ENCODE assay signal across 19 cellular contexts in genomic region chr13:41944635-41945401, GRCh38. TPM values are rescaled to one million over a fixed set of nuclear protein-coding genes. Genes with fewer than 3 reads are reported as not detected.
DNase-seq lines count a peak whose midpoint lies in the region; ATAC-seq and TF ChIP-seq lines count a peak whose summit lies in the region.
"Had no signal": no experiment of that assay in that cellular context is flagged by ENCODE, and none has a peak within 500 bp of the region (broad histone marks: within the 10 kb centered on the region; RNA-seq: fewer than 3 reads in every experiment).

No MANE protein-coding gene starts in this region.

- no peak overlapping the region for H3K18ac ChIP-seq in H9 (ENCODE audit: insufficient read length, low read depth, low read length)

- H3K4me2 ChIP-seq in H9 (ENCODE audit: insufficient read depth, insufficient read length, low read length), result no peak overlapping the region
- H3K4me2 ChIP-seq: KMS-11 had no signal

- no peak overlapping the region for H2BK120ac ChIP-seq in H9 (ENCODE audit: low read depth, low read length, poor library complexity, severe bottlenecking)

- WGBS in H9 (ENCODE audit: extremely low coverage, insufficient read length, low lambda C conversion rate), result no CpG with 5 or more reads among the region's 3 CpGs
- 58% methylated on average over 3 of the region's 3 CpGs for WGBS in right lobe of liver (ENCODE audit: insufficient coverage, low coverage, low lambda C conversion rate, missing lambda C conversion rate)

- peaks cover 1% of the 10 kb centered on the region; the same call in 1 of the 2 replicates for H3K79me2 ChIP-seq in H9 (ENCODE audit: insufficient read depth, low read length)

- H2BK5ac ChIP-seq in H9 (ENCODE audit: insufficient read length, low read length), result no peak overlapping the region

- H3K9me3 Mint-ChIP-seq in Caco-2 (ENCODE audit: unreplicated experiment) (no peaks in the 10 kb centered on the region), H9 (peaks cover 0 to 3% of the 10 kb centered on the region in 2 experiments; a peak in 1 of 5 replicates), type B pancreatic cell (peaks cover 9% of the 10 kb centered on the region), natural killer cell (peaks cover 0 to 14% of the 10 kb centered on the region in 2 donors)

- H3T11ph ChIP-seq in H9 (ENCODE audit: low read length), result no peak overlapping the region

- peak in 3 of 4 donors; percentile 18 to 65 (median 37) for ATAC-seq in right lobe of liver
- ATAC-seq in natural killer cell, result no peak

- TF ChIP-seq CTCF in Caco-2 (IDR thresholded peaks at IDR 0.05; ENCODE audit: insufficient read depth in 1 of 2, low read depth in 1 of 2, low read length in 1 of 2, severe bottlenecking in 1 of 2, unreplicated experiment in 1 of 2) (no peak), H9 (conservative IDR thresholded peaks at IDR 0.05) (no peak), astrocyte of the spinal cord (IDR thresholded peaks at IDR 0.05; ENCODE audit: low read depth, low read length) (no peak), right lobe of liver (IDR thresholded peaks at IDR 0.05) (no peak), type B pancreatic cell (conservative IDR thresholded peaks at IDR 0.05) (no peak), natural killer cell (IDR thresholded peaks at IDR 0.05) (no peak)

- no peak overlapping the region for H4K8ac ChIP-seq in H9 (replicated peaks; ENCODE audit: insufficient read length, low read depth, low read length)

- H3K27ac ChIP-seq in H9 (ENCODE audit: insufficient read length, low read depth, low read length), result no peak overlapping the region
- H3K27ac ChIP-seq in right lobe of liver, result no peak overlapping the region
- H3K27ac ChIP-seq: KMS-11, SK-N-MC had no signal

- POLR2A ChIA-PET in Caco-2 (lab: Charles Lee), result interaction anchor here (0.5 to 1.0 kb wide), 2 partner anchors 15 to 263 kb away, joined by 4 read pairs; no protein-coding TSS in a partner anchor

- H2BK12ac ChIP-seq in H9 (ENCODE audit: insufficient read length, low read depth, low read length), result no peak overlapping the region

- no peak overlapping the region for H3K4ac ChIP-seq in H9 (ENCODE audit: low read depth, low read length)

- H4K5ac ChIP-seq in H9 (ENCODE audit: insufficient read length, low read depth, low read length), result no peak overlapping the region

- DNase-seq in Caco-2, result peak; percentile 48 to 64
- DNase-seq in H9, result no peak
- DNase-seq in astrocyte of the spinal cord (ENCODE audit: low read depth, low spot score), result peak; percentile 29
- DNase-seq in right lobe of liver, result no peak
- no peak for DNase-seq in NCI-H1417 treated with DMSO at 0.1 percent for 48 hours (lab: John Stamatoyannopoulos, UW)
- no peak for DNase-seq in T-helper 9 cell
- no peak for DNase-seq in type B pancreatic cell (ENCODE audit: extremely low spot score, unreplicated experiment)
- DNase-seq in natural killer cell, result no peak
- DNase-seq: AML-193, NCI-H1092, NCI-H1694, NCI-H2081 treated with DMSO at 0.1 percent for 48 hours, NCI-H748 treated with DMSO at 0.1 percent for 48 hours, OCI-M1, SHP77 had no signal

- no peaks in the 10 kb centered on the region for H4K20me1 ChIP-seq in H9 (ENCODE audit: control insufficient read depth, insufficient read depth, insufficient read length)

- BruUV-seq in Caco-2 (replicated peaks; lab: Mats Ljungman, UMichigan), result no TSS peak

- H3K27ac Mint-ChIP-seq in Caco-2 (ENCODE audit: unreplicated experiment), result peak overlapping the region; percentile 29
- H3K27ac Mint-ChIP-seq in H9, result peak overlapping the region in 2 of 3 experiments; percentile 1 to 45; a peak in 4 of 7 replicates
- H3K27ac Mint-ChIP-seq in type B pancreatic cell, result no peak overlapping the region
- H3K27ac Mint-ChIP-seq in natural killer cell, result no peak overlapping the region
- H3K27ac Mint-ChIP-seq: CD14-positive monocyte had no signal

- H3K4me1 Mint-ChIP-seq in Caco-2 (ENCODE audit: low read depth, unreplicated experiment) (peaks cover 16% of the 10 kb centered on the region), H9 (peaks cover 8 to 9% of the 10 kb centered on the region in 2 experiments), type B pancreatic cell (ENCODE audit: unreplicated experiment) (peaks cover 6% of the 10 kb centered on the region), natural killer cell (peaks cover 6 to 16% of the 10 kb centered on the region in 2 donors)
- H3K4me1 Mint-ChIP-seq: CD14-positive monocyte had no signal

- no peaks in the 10 kb centered on the region for H3K36me3 ChIP-seq in Caco-2 (ENCODE audit: control insufficient read depth, insufficient read depth, low read length)
- peaks cover 0 to 3% (median 0%) of the 10 kb centered on the region in 4 donors for H3K36me3 ChIP-seq in right lobe of liver

- intact Hi-C loops in Caco-2 (cut with micrococcal nuclease; ENCODE audit: unreplicated experiment), result loop anchor here (1.0 to 10.0 kb wide), 3 partner anchors 15 to 277 kb away; no protein-coding TSS in a partner anchor
- intact Hi-C loops in right lobe of liver (cut with DNase I), result no loop called here
- intact Hi-C loops in natural killer cell (cut with micrococcal nuclease), result no loop called here

- no peak overlapping the region for H3K9ac ChIP-seq in H9 (ENCODE audit: extremely low read depth, insufficient read length, low read length)
- H3K9ac ChIP-seq: KMS-11 had no signal

- H4K91ac ChIP-seq in H9 (ENCODE audit: insufficient read length, low read depth, low read length), result no peak overlapping the region

- no peak for TF ChIP-seq POLR2A in right lobe of liver (IDR thresholded peaks at IDR 0.05)

- no peak overlapping the region for H3K14ac ChIP-seq in H9 (ENCODE audit: insufficient read depth, low read length)

- H3K36me3 Mint-ChIP-seq in Caco-2 (ENCODE audit: insufficient read depth, unreplicated experiment) (peaks cover 22% of the 10 kb centered on the region), H9 (ENCODE audit: insufficient read depth in 1 of 3, low read depth in 3 of 3) (peaks cover 14 to 27% (median 20%) of the 10 kb centered on the region in 3 experiments), type B pancreatic cell (peaks cover 30% of the 10 kb centered on the region), natural killer cell (peaks cover 27% of the 10 kb centered on the region)

- no peak overlapping the region for H2BK15ac ChIP-seq in H9 (ENCODE audit: low read depth, low read length)

- CTCF ChIA-PET in Caco-2 (lab: Charles Lee), result interaction anchor here (0.7 kb wide), 3 partner anchors 19 to 97 kb away, joined by 3 to 4 read pairs (median 3); no protein-coding TSS in a partner anchor

- H3K56ac ChIP-seq in H9 (ENCODE audit: insufficient read length, low read depth, low read length), result no peak overlapping the region

- no peak overlapping the region for H2AFZ ChIP-seq in H9 (ENCODE audit: low read length)

- H3K4me1 ChIP-seq in Caco-2 (peaks cover 10% of the 10 kb centered on the region), H9 (ENCODE audit: insufficient read depth, low read length) (no peaks in the 10 kb centered on the region), right lobe of liver (peaks cover 0 to 32% (median 0%) of the 10 kb centered on the region in 4 donors)
- H3K4me1 ChIP-seq: HAP-1 had no signal

- H3K4me3 Mint-ChIP-seq in Caco-2 (ENCODE audit: unreplicated experiment) (no peak overlapping the region), H9 (no peak overlapping the region), type B pancreatic cell (no peak overlapping the region), natural killer cell (no peak overlapping the region)
- H3K4me3 Mint-ChIP-seq: CD14-positive monocyte had no signal

- no peaks in the 10 kb centered on the region for H3K79me1 ChIP-seq in H9 (ENCODE audit: insufficient read depth, low read depth, low read length, poor library complexity, severe bottlenecking)

- H3K9me3 ChIP-seq in Caco-2 (no peaks in the 10 kb centered on the region), H9 (ENCODE audit: control insufficient read depth, low read depth, low read length) (no peaks in the 10 kb centered on the region), right lobe of liver (peaks cover 0 to 4% (median 0%) of the 10 kb centered on the region in 4 donors)

- H3K27me3 ChIP-seq in Caco-2 (replicated peaks; ENCODE audit: control insufficient read depth, insufficient read depth, low read length), result no peaks in the 10 kb centered on the region
- H3K27me3 ChIP-seq in H9 (ENCODE audit: insufficient read depth, low read length), result no peaks in the 10 kb centered on the region
- H3K27me3 ChIP-seq in right lobe of liver, result no peaks in the 10 kb centered on the region

- H3K27me3 Mint-ChIP-seq in Caco-2 (ENCODE audit: insufficient read depth, unreplicated experiment), result no peaks in the 10 kb centered on the region
- H3K27me3 Mint-ChIP-seq in H9 (ENCODE audit: low read depth), result no peaks in the 10 kb centered on the region
- no peaks in the 10 kb centered on the region for H3K27me3 Mint-ChIP-seq in type B pancreatic cell
- no peaks in the 10 kb centered on the region for H3K27me3 Mint-ChIP-seq in natural killer cell (ENCODE audit: low read depth in 2 of 2)

- no peak overlapping the region for H3K23ac ChIP-seq in H9 (ENCODE audit: insufficient read length, low read depth, low read length)

- H3K23me2 ChIP-seq in H9 (ENCODE audit: insufficient read length, low read depth, low read length, poor library complexity, severe bottlenecking), result no peaks in the 10 kb centered on the region

- H2BK20ac ChIP-seq in H9 (ENCODE audit: low read depth, low read length, poor library complexity, severe bottlenecking), result no peak overlapping the region

- no peak overlapping the region for H3K4me3 ChIP-seq in Caco-2 (ENCODE audit: low read depth, low read length)
- H3K4me3 ChIP-seq in astrocyte of the spinal cord (ENCODE audit: low read depth, low read length), result no peak overlapping the region
- no peak overlapping the region for H3K4me3 ChIP-seq in right lobe of liver
- H3K4me3 ChIP-seq: HAP-1, SK-N-MC had no signal

- in situ Hi-C loops in astrocyte of the spinal cord (cut with HindIII; ENCODE audit: low sequenced_read_pairs), result no loop called here

- H2AK5ac ChIP-seq in H9 (ENCODE audit: insufficient read length, low read length), result no peak overlapping the region

RNA-seq across cellular contexts. Expression of gene VWA8, which starts 16.1 kb away (rescaled TPM):
- total RNA-seq in Caco-2 (2022) (20.7 and 20.9 TPM in 2 replicates), H9 (2021) (16.6 and 17.4 TPM in 2 replicates), right lobe of liver (10 to 100 TPM; 19.4 to 33.8 (median 30.8) TPM), type B pancreatic cell (ENCODE audit: low replicate concordance) (15.1 and 19.6 TPM in 2 replicates), natural killer cell (10 to 100 TPM; 21.9 to 27.5 (median 22.6) TPM)

Comparison
In these comparisons a context has a peak if more than half of its experiments do, and no peak if none do; other contexts are left out.
1. DNase-seq: peak in Caco-2 (2 of 2) and astrocyte of the spinal cord (single experiment); none in H9 (single experiment), right lobe of liver (0 of 3), NCI-H1417 treated with DMSO at 0.1 percent for 48 hours (single experiment), T-helper 9 cell (single experiment), type B pancreatic cell (single experiment) and natural killer cell (single experiment).
2. H3K27ac Mint-ChIP-seq: peak in Caco-2 (single experiment) and H9 (2 of 3); none in type B pancreatic cell (single experiment) and natural killer cell (0 of 2).
3. ATAC-seq: peak in right lobe of liver (3 of 4); none in natural killer cell (0 of 3).